34 cellular contexts compared by ENCODE assay signal in genomic region chr9:88028338-88028737, GRCh38.
"Had no signal": no experiment of that assay in that cellular context is flagged by ENCODE, and none has a peak within 500 bp of the region (broad histone marks: within the 10 kb centered on the region; RNA-seq: fewer than 3 reads in every experiment).

No MANE protein-coding gene starts in this region.

- H3K4me3 ChIP-seq: MG63 had no signal

- H3K9ac ChIP-seq: KMS-11 had no signal

- H3K4me2 ChIP-seq: KMS-11 had no signal

- H3K27ac ChIP-seq: KMS-11 had no signal

- H3K36me3 ChIP-seq: MG63 had no signal

- H3K9me3 ChIP-seq: MG63 had no signal

- DNase-seq: Karpas-422, Kasumi-1, KG1, MG63, MM.1S, MV-4-11, NCI-H1048, NCI-H1092, NCI-H1092 treated with DMSO at 0.1 percent for 48 hours, NCI-H1105, NCI-H1105 treated with DMSO at 0.1 percent for 48 hours, NCI-H1417, NCI-H1417 treated with DMSO at 0.1 percent for 48 hours, NCI-H1436, NCI-H1436 treated with DMSO at 0.1 percent for 48 hours, NCI-H146, NCI-H1694, NCI-H1694 treated with DMSO at 0.1 percent for 48 hours, NCI-H187, NCI-H187 treated with DMSO at 0.1 percent for 48 hours, NCI-H1930, NCI-H2029, NCI-H2029 treated with DMSO at 0.1 percent for 48 hours, NCI-H2081, NCI-H2081 treated with DMSO at 0.1 percent for 48 hours, NCI-H2107, NCI-H2171, NCI-H2171 treated with DMSO at 0.1 percent for 48 hours, NCI-H2227 treated with DMSO at 0.1 percent for 48 hours, NCI-H226, NCI-H345, NCI-H446, NCI-H446 treated with DMSO at 0.1 percent for 48 hours had no signal

- H3K27me3 ChIP-seq: MG63 had no signal
